Comparison of ENCODE assay signal across 8 cellular contexts in the genomic region with DNA sequence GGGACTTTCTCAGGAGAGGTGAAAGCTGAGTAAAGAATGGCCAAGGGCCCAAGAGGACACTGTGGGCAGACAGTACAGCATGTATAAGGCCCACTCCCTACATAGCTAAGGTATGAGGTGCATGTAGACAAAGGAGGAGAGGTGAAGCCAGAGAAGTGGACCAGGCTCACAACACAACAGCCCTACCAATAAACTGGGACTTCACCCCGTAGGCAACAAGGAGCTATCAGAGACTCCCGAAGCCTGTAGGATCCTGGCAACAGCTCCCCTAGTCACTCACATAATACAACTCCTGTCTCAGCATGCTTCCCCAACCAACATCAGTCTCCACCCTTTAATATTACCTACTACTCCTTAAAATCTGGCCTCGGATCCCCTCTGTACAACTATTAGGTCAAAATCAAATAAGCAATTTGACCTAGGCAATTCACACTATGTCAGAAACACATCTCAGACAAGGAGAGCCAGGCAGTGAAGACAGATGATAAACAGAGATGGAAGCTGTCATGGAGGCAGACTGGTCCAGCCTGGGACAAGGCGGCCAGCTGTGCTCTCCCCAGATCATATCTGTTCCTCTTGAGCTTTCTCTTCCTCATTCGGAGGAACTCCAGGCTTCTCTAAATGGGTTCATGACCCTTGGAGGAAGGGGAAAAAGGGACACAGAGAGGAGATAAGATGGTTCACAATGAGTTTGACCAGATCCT. TPM values are rescaled to one million over a fixed set of nuclear protein-coding genes. Genes with fewer than 3 reads are reported as not detected.
DNase-seq lines count a peak whose midpoint lies in the region; ATAC-seq, FAIRE-seq and TF ChIP-seq lines count a peak whose summit lies in the region.

No MANE protein-coding gene starts in this region.

- TF ChIP-seq EP300 in GM12878 (IDR thresholded peaks at IDR 0.05; ENCODE audit: borderline replicate concordance in 1 of 2, control insufficient read depth in 1 of 2, low read depth in 2 of 2, low read length in 2 of 2): no peak

- intact Hi-C loops in GM12878 (cut with micrococcal nuclease; ENCODE audit: unreplicated experiment): loop anchor here (2.0 to 10.0 kb wide), 3 partner anchors 173 to 935 kb away; a partner anchor contains a TSS

- H3K9ac ChIP-seq in Karpas-422 (ENCODE audit: low read length) (peak overlapping the region; percentile 82), GM12878 (ENCODE audit: control insufficient read depth, insufficient read depth, low read length) (peak overlapping the region; percentile 65; the same call in 1 of the 2 replicates), mucosa of stomach (ENCODE audit: low read length) (peak overlapping the region; percentile 5)

- DNase-seq in BJ (ENCODE audit: low read depth) (no peak), Karpas-422 (no peak), GM12878 (ENCODE audit: low read depth, low spot score) (no peak), NCI-H146 (lab: John Stamatoyannopoulos, UW) (no peak)

- CTCF ChIA-PET in BJ (lab: Yijun Ruan, JAX) (interaction anchor here (1.0 to 8.7 kb wide), 14 partner anchors 8 to 597 kb away, joined by 3 to 160 read pairs (median 14); a partner anchor contains a TSS), GM12878 (lab: Yijun Ruan, JAX) (interaction anchor here (0.6 to 3.9 kb wide), 27 partner anchors 8 to 598 kb away, joined by 3 to 179 read pairs (median 7); a partner anchor contains a TSS)

- POLR2A ChIA-PET in BJ (lab: Charles Lee): no interaction called here
- POLR2A ChIA-PET in GM12878 (lab: Charles Lee): interaction anchor here (0.5 to 2.6 kb wide), 3 partner anchors 9 to 273 kb away, joined by 4 to 7 read pairs (median 4); a partner anchor contains a TSS

- peaks cover 4% of the 10 kb centered on the region for H3K36me3 ChIP-seq in BJ (ENCODE audit: control insufficient read depth, insufficient read depth, low read length)
- H3K36me3 ChIP-seq in Karpas-422 (ENCODE audit: insufficient read depth, low read length): no peaks in the 10 kb centered on the region
- H3K36me3 ChIP-seq in GM12878 (ENCODE audit: control insufficient read depth in 2 of 2, insufficient read depth in 2 of 2, low read length in 1 of 2): no peaks in the 10 kb centered on the region
- no peaks in the 10 kb centered on the region for H3K36me3 ChIP-seq in mucosa of stomach (ENCODE audit: control insufficient read depth, insufficient read depth, low read length)

- H3K4me1 ChIP-seq in Karpas-422 (ENCODE audit: low read length): peaks cover 29% of the 10 kb centered on the region
- H3K4me1 ChIP-seq in GM12878 (ENCODE audit: control insufficient read depth, insufficient read depth, low read length): peaks cover 10% of the 10 kb centered on the region; the same call in 1 of the 2 replicates
- H3K4me1 ChIP-seq in mucosa of stomach (ENCODE audit: control insufficient read depth, insufficient read depth, low read length): peaks cover 24% of the 10 kb centered on the region

- H2AFZ ChIP-seq in Karpas-422 (ENCODE audit: low read length) (no peak overlapping the region), GM12878 (ENCODE audit: control insufficient read depth, low read depth, low read length) (peak overlapping the region; percentile 89; the same call in 1 of the 2 replicates)

- SMC1A ChIA-PET in GM12878 (lab: Charles Lee; ENCODE audit: uncharacterized antibody, unreplicated experiment): interaction anchor here (1.4 to 4.3 kb wide), 8 partner anchors 119 to 587 kb away, joined by 3 to 66 read pairs (median 20); a partner anchor contains a TSS

- H4K20me1 ChIP-seq in Karpas-422 (ENCODE audit: insufficient read depth, low read depth, low read length) (peaks cover 28% of the 10 kb centered on the region), GM12878 (ENCODE audit: control insufficient read depth, insufficient read depth) (no peaks in the 10 kb centered on the region)

- in situ Hi-C loops in GM12878 (cut with MboI): loop anchor here (5.0 to 10.0 kb wide), 2 partner anchors 255 to 597 kb away; a partner anchor contains a TSS

- H3K9me3 ChIP-seq in Karpas-422 (ENCODE audit: low read length) (no peaks in the 10 kb centered on the region), GM12878 (replicated peaks; ENCODE audit: control insufficient read depth, insufficient read depth, low read length) (no peaks in the 10 kb centered on the region), mucosa of stomach (ENCODE audit: control insufficient read depth, low read length) (no peaks in the 10 kb centered on the region)

- TF ChIP-seq CTCF in BJ (IDR thresholded peaks at IDR 0.05; ENCODE audit: insufficient read depth, low read depth, low read length) (no peak), GM12878 (IDR thresholded peaks at IDR 0.05 in 2 of 3, conservative IDR thresholded peaks at IDR 0.05 in 1 of 3; ENCODE audit: control insufficient read depth in 2 of 3, extremely low read depth in 1 of 3, insufficient read depth in 1 of 3, low read depth in 3 of 3, low read length in 3 of 3) (no peak)

- H3K79me2 ChIP-seq in Karpas-422 (ENCODE audit: low read length): peaks cover 19% of the 10 kb centered on the region
- peaks cover 6% of the 10 kb centered on the region for H3K79me2 ChIP-seq in GM12878 (ENCODE audit: control insufficient read depth, insufficient read depth, low read length)

- TSS peak; percentile 35 for BruUV-seq in GM12878 (replicated peaks; lab: Mats Ljungman, UMichigan)

- ATAC-seq in GM12878 (no peak), HG02759 (IDR thresholded peaks at IDR 0.05; ENCODE audit: unreplicated experiment) (no peak), HG03521 (IDR thresholded peaks at IDR 0.05; ENCODE audit: unreplicated experiment) (no peak), GM21528 (IDR thresholded peaks at IDR 0.05; ENCODE audit: low FRiP score, unreplicated experiment) (no peak)

- H3K27me3 ChIP-seq in BJ (ENCODE audit: control insufficient read depth, insufficient read depth, low read length): no peaks in the 10 kb centered on the region
- H3K27me3 ChIP-seq in Karpas-422 (ENCODE audit: low read length): no peaks in the 10 kb centered on the region
- no peaks in the 10 kb centered on the region for H3K27me3 ChIP-seq in GM12878 (replicated peaks in 1 of 2; ENCODE audit: control insufficient read depth in 2 of 2, insufficient read depth in 2 of 2, low read length in 1 of 2)
- no peaks in the 10 kb centered on the region for H3K27me3 ChIP-seq in mucosa of stomach (ENCODE audit: control insufficient read depth, insufficient read depth, low read length)

- H3K27ac ChIP-seq in Karpas-422 (ENCODE audit: low read length): no peak overlapping the region
- H3K27ac ChIP-seq in GM12878 (ENCODE audit: control insufficient read depth, insufficient read depth): no peak overlapping the region

- FAIRE-seq in GM12878 (lab: Jason Lieb, UNC): peak; percentile 27

- 79% methylated on average over 5 of the region's 5 CpGs for WGBS in GM12878 (ENCODE audit: insufficient coverage, insufficient replicate concordance, low lambda C conversion rate, missing lambda C conversion rate)

- no peaks in the 10 kb centered on the region for H3K9me2 ChIP-seq in Karpas-422 (replicated peaks; ENCODE audit: insufficient read depth, low read length)

- H3K4me3 ChIP-seq in BJ (ENCODE audit: low read depth, low read length) (peak overlapping the region; percentile 91), Karpas-422 (ENCODE audit: low read length) (peak overlapping the region; percentile 88), GM12878 (peak overlapping the region; percentile 85), mucosa of stomach (ENCODE audit: low read length) (peak overlapping the region; percentile 57)

- peak overlapping the region; percentile 76 for H3K4me2 ChIP-seq in Karpas-422 (ENCODE audit: low read depth, low read length, poor library complexity, severe bottlenecking)
- H3K4me2 ChIP-seq in GM12878 (ENCODE audit: control insufficient read depth, insufficient read depth): peak overlapping the region; percentile 82

- TF ChIP-seq POLR2A in GM12878 (IDR thresholded peaks at IDR 0.05; ENCODE audit: low read depth, low read length): no peak

- RAD21 ChIA-PET in GM12878 (lab: Charles Lee; ENCODE audit: unreplicated experiment): interaction anchor here (0.8 to 3.5 kb wide), 14 partner anchors 8 to 598 kb away, joined by 3 to 84 read pairs (median 22); a partner anchor contains a TSS

- no peak for TF ChIP-seq RAD21 in GM12878 (IDR thresholded peaks at IDR 0.05; ENCODE audit: insufficient read depth, low read depth, low read length)

TF ChIP-seq in GM12878, 131 proteins besides CTCF, POLR2A, EP300 and RAD21 (continues in another document):
- TF ChIP-seq EZH2 (IDR thresholded peaks at IDR 0.05; ENCODE audit: borderline replicate concordance, control insufficient read depth, low read depth, low read length): no peak
- TF ChIP-seq, protein P1, sequence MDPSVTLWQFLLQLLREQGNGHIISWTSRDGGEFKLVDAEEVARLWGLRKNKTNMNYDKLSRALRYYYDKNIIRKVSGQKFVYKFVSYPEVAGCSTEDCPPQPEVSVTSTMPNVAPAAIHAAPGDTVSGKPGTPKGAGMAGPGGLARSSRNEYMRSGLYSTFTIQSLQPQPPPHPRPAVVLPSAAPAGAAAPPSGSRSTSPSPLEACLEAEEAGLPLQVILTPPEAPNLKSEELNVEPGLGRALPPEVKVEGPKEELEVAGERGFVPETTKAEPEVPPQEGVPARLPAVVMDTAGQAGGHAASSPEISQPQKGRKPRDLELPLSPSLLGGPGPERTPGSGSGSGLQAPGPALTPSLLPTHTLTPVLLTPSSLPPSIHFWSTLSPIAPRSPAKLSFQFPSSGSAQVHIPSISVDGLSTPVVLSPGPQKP (IDR thresholded peaks at IDR 0.05; ENCODE audit: low read depth, low read length): no peak

RNA-seq across cellular contexts. Expression of a gene that starts 1.4 kb away (rescaled TPM):
- polyA plus RNA-seq in BJ (2011; rRNA removed) (24.4 and 33.5 TPM in 2 replicates), GM12878 (2011; rRNA removed) (4.7 and 7.4 TPM in 2 replicates), GM12878 (2014; fragmentation: Illumina TruSeq; extraction: Trizol) (8.4 and 9.0 TPM in 2 replicates), GM12878 (2014; fragmentation: Nextera tagmentation; extraction: Ambion mirVana) (1 to 10 TPM; 1.2 to 3.2 TPM), GM12878 (2014; rRNA removed) (10.7 and 12.1 TPM in 2 replicates), GM12878 (2016; fragmentation: Nextera tagmentation; extraction: Ambion mirVana) (10 to 100 TPM in 1 of 2 experiments, 1 to 10 TPM in 1; 9.7 to 11.2 TPM)
- 14.5 and 17.7 TPM in 2 replicates for polyA minus RNA-seq in BJ (2011; rRNA and poly(A)+ RNA removed)
- 7.3 and 12.0 TPM in 2 replicates for total RNA-seq in Karpas-422 (2014; rRNA removed; shearing (Covaris generic); ENCODE audit: low replicate concordance)
- 3.3 and 6.3 TPM in 2 replicates for total RNA-seq in GM12878 (2013; cell fraction: nucleolus; rRNA removed)
- total RNA-seq in GM12878 (2014; rRNA removed) (13.8 and 14.2 TPM in 2 replicates), GM12878 (2014; rRNA removed; fragmentation: Illumina TruSeq; extraction: Trizol) (7.0 and 8.4 TPM in 2 replicates), GM12878 (2021) (12.4 TPM in 2 replicates)
- 2.3 TPM for polyA plus RNA-seq in GM12878 (2011; ENCODE audit: low read depth)
- 8.5 and 11.3 TPM in 2 replicates for polyA plus RNA-seq in GM12878 (2011; cell fraction: cytosol; rRNA removed)
- polyA plus RNA-seq in GM12878 (2011; cell fraction: nucleus; rRNA removed): 4.8 and 6.5 TPM in 2 replicates
- polyA plus RNA-seq in GM12878 (2012): 3.9 and 4.2 TPM in 2 replicates
- polyA minus RNA-seq in GM12878 (2011; rRNA and poly(A)+ RNA removed): 7.1 and 7.4 TPM in 2 replicates
- 4.1 and 5.6 TPM in 2 replicates for polyA minus RNA-seq in GM12878 (2011; cell fraction: cytosol; rRNA and poly(A)+ RNA removed)
- 5.8 and 10.0 TPM in 2 replicates for polyA minus RNA-seq in GM12878 (2011; cell fraction: nucleus; rRNA and poly(A)+ RNA removed)

Comparison
In these comparisons a context has a peak if more than half of its experiments do, and no peak if none do; other contexts are left out.
1. H3K9ac ChIP-seq: peak in every context shown above with its lines; median percentile 82 in Karpas-422; 65 in GM12878; 5 in mucosa of stomach.